ENCODE assay signal across 8 cellular contexts in the genomic region with DNA sequence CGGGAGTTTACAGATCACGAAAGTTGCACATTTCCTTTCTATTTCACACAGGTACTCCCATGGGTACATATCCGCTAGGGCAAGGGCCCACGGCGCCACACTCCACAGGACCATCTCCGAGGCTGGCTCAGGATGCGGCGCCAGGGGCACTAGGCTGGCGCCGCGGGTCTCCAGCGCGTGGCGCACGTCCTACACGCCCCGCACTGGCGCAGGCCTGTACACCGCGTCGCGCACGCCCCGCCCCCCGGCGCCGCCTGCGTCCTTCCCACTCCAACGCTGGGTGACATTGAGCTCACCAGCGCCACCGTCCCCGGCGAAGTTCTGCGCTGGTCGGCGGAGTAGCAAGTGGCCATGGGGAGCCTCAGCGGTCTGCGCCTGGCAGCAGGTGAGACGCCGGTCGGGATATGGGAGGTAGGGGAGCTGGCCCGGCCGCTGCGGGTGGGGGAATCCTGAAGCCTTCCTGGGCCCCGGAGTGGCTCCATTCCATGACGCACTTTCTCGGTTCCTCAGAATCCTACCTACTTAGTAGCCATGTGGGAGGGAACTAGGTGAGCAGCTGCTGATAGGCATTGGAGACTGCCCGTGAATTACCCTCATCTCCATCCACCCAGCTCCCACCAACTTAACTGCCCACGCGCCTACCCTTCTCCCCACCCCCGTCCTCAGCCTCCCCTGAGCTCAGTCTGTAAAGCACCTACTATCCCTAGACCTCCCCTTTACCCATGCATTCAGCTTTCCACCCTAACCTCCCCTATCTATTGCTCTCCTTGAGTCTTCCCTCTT. TPM values are rescaled to one million over a fixed set of nuclear protein-coding genes. Genes with fewer than 3 reads are reported as not detected.
DNase-seq lines count a peak whose midpoint lies in the region; ATAC-seq and TF ChIP-seq lines count a peak whose summit lies in the region.

A gene with protein sequence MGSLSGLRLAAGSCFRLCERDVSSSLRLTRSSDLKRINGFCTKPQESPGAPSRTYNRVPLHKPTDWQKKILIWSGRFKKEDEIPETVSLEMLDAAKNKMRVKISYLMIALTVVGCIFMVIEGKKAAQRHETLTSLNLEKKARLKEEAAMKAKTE (plus strand): TSS at position 268 of the 783 bp plus-strand sequence. CDS start 84 bp downstream, at position 352.

- intact Hi-C loops in activated T-helper 2 cell treated with anti-CD3 and anti-CD28 coated beads, Interferon-gamma antibody, Interleukin-2, Interleukin-4, amounts not matched to agents 10 μg/mL and 5 μg/mL and 100 μg/mL, durations not matched to agents 14 hours and 24 hours and 36 hours (cut with micrococcal nuclease) = loop anchor here (1.0 to 10.0 kb wide), 8 partner anchors 19 to 1203 kb away; a partner anchor contains a TSS

- peak; percentile 98 for ATAC-seq in stimulated activated naive CD8-positive, alpha-beta T cell treated with anti-CD3 and anti-CD28 coated beads, Interleukin-15, amount 100 ng/mL, for 72 hours

- peaks cover 62% of the 10 kb centered on the region for H3K4me1 Mint-ChIP-seq in activated T-helper 2 cell treated with anti-CD3 and anti-CD28 coated beads, Interferon-gamma antibody, Interleukin-2, Interleukin-4, amounts not matched to agents 10 μg/mL and 5 μg/mL and 100 μg/mL, durations not matched to agents 14 hours and 24 hours and 36 hours (ENCODE audit: low read depth)
- peaks cover 26% of the 10 kb centered on the region for H3K4me1 Mint-ChIP-seq in nephron
- peaks cover 73% of the 10 kb centered on the region for H3K4me1 Mint-ChIP-seq in stimulated activated naive CD8-positive, alpha-beta T cell treated with anti-CD3 and anti-CD28 coated beads, Interleukin-15, amount 100 ng/mL, for 72 hours

- H3K27ac ChIP-seq in RWPE1 = peak within 1 kb of the TSS; percentile 81

- no peaks in the 10 kb centered on the region for H3K9me3 Mint-ChIP-seq in activated T-helper 2 cell treated with anti-CD3 and anti-CD28 coated beads, Interferon-gamma antibody, Interleukin-2, Interleukin-4, amounts not matched to agents 10 μg/mL and 5 μg/mL and 100 μg/mL, durations not matched to agents 14 hours and 24 hours and 36 hours
- H3K9me3 Mint-ChIP-seq in nephron = no peaks in the 10 kb centered on the region
- no peaks in the 10 kb centered on the region for H3K9me3 Mint-ChIP-seq in stimulated activated naive CD8-positive, alpha-beta T cell treated with anti-CD3 and anti-CD28 coated beads, Interleukin-15, amount 100 ng/mL, for 72 hours

- TF ChIP-seq CTCF in LNCaP clone FGC (IDR thresholded peaks at IDR 0.05; ENCODE audit: control insufficient read depth, extremely low read depth, insufficient read depth) (peak; percentile 89), RWPE1 (conservative IDR thresholded peaks at IDR 0.05; ENCODE audit: low read depth) (peak; percentile 72), nephron (IDR thresholded peaks at IDR 0.05; ENCODE audit: unreplicated experiment in 3 of 3) (peak; percentile 57 to 67 (median 58))

- no peaks in the 10 kb centered on the region for H3K27me3 Mint-ChIP-seq in activated T-helper 2 cell treated with anti-CD3 and anti-CD28 coated beads, Interferon-gamma antibody, Interleukin-2, Interleukin-4, amounts not matched to agents 10 μg/mL and 5 μg/mL and 100 μg/mL, durations not matched to agents 14 hours and 24 hours and 36 hours (ENCODE audit: low read depth)
- no peaks in the 10 kb centered on the region for H3K27me3 Mint-ChIP-seq in nephron (ENCODE audit: low read depth)
- H3K27me3 Mint-ChIP-seq in stimulated activated naive CD8-positive, alpha-beta T cell treated with anti-CD3 and anti-CD28 coated beads, Interleukin-15, amount 100 ng/mL, for 72 hours = no peaks in the 10 kb centered on the region

- H3K4me3 Mint-ChIP-seq in activated T-helper 2 cell treated with anti-CD3 and anti-CD28 coated beads, Interferon-gamma antibody, Interleukin-2, Interleukin-4, amounts not matched to agents 10 μg/mL and 5 μg/mL and 100 μg/mL, durations not matched to agents 14 hours and 24 hours and 36 hours (ENCODE audit: low read depth) = peak within 1 kb of the TSS; percentile 90
- peak within 1 kb of the TSS; percentile 94 to 96 (median 95) for H3K4me3 Mint-ChIP-seq in nephron
- H3K4me3 Mint-ChIP-seq in stimulated activated naive CD8-positive, alpha-beta T cell treated with anti-CD3 and anti-CD28 coated beads, Interleukin-15, amount 100 ng/mL, for 72 hours = peak within 1 kb of the TSS; percentile 91 to 94

- H3K36me3 Mint-ChIP-seq in activated T-helper 2 cell treated with anti-CD3 and anti-CD28 coated beads, Interferon-gamma antibody, Interleukin-2, Interleukin-4, amounts not matched to agents 10 μg/mL and 5 μg/mL and 100 μg/mL, durations not matched to agents 14 hours and 24 hours and 36 hours (ENCODE audit: low read depth) = peaks cover 38% of the 10 kb centered on the region
- no peaks in the 10 kb centered on the region for H3K36me3 Mint-ChIP-seq in nephron (ENCODE audit: low read depth)

- peak within 1 kb of the TSS; percentile 94 for H3K27ac Mint-ChIP-seq in activated T-helper 2 cell treated with anti-CD3 and anti-CD28 coated beads, Interferon-gamma antibody, Interleukin-2, Interleukin-4, amounts not matched to agents 10 μg/mL and 5 μg/mL and 100 μg/mL, durations not matched to agents 14 hours and 24 hours and 36 hours
- H3K27ac Mint-ChIP-seq in nephron = peak within 1 kb of the TSS; percentile 88 to 95 (median 90)
- H3K27ac Mint-ChIP-seq in stimulated activated naive CD8-positive, alpha-beta T cell treated with anti-CD3 and anti-CD28 coated beads, Interleukin-15, amount 100 ng/mL, for 72 hours = peak within 1 kb of the TSS; percentile 91 to 95

- DNase-seq in ELF-1 (ENCODE audit: low read depth, low spot score) (peak; percentile 96), H4 (ENCODE audit: low spot score) (peak; percentile 94), LNCaP clone FGC (ENCODE audit: low read depth) (peak; percentile 83), RWPE1 (ENCODE audit: low spot score) (peak; percentile 83), fibroblast of peridontal ligament (ENCODE audit: extremely low read depth) (peak; percentile 68)
- DNase-seq in activated T-helper 2 cell treated with anti-CD3 and anti-CD28 coated beads, Interferon-gamma antibody, Interleukin-2, Interleukin-4, amounts not matched to agents 10 μg/mL and 5 μg/mL and 100 μg/mL, durations not matched to agents 14 hours and 24 hours and 36 hours (ENCODE audit: low spot score) = peak; percentile 92
- DNase-seq in stimulated activated naive CD8-positive, alpha-beta T cell treated with anti-CD3 and anti-CD28 coated beads, Interleukin-15, amount 100 ng/mL, for 72 hours = peak; percentile 95

- CTCF ChIA-PET in RWPE1 (lab: Yijun Ruan, JAX) = interaction anchor here (0.6 to 1.8 kb wide), 8 partner anchors 9 to 926 kb away, joined by 3 to 13 read pairs (median 4); no protein-coding TSS in a partner anchor

- peak within 1 kb of the TSS; percentile 89 for H3K4me3 ChIP-seq in LNCaP clone FGC (ENCODE audit: low read depth, low read length)

- POLR2A ChIA-PET in RWPE1 (lab: Yijun Ruan, JAX; ENCODE audit: low non-redundant PET) = interaction anchor here (0.6 to 1.1 kb wide), 3 partner anchors 9 to 32 kb away, joined by 3 to 4 read pairs (median 3); a partner anchor contains a TSS

RNA-seq across cellular contexts. Expression of the gene that starts here (rescaled TPM):
- 25.7 and 34.3 TPM in 2 replicates for total RNA-seq in H4 (2014; rRNA removed; shearing (Covaris generic))
- total RNA-seq in activated T-helper 2 cell treated with anti-CD3 and anti-CD28 coated beads, Interferon-gamma antibody, Interleukin-2, Interleukin-4, amounts not matched to agents 10 μg/mL and 5 μg/mL and 100 μg/mL, durations not matched to agents 14 hours and 24 hours and 36 hours = 82.2 and 85.8 TPM in 2 replicates

Comparison
In these comparisons a context has a peak if more than half of its experiments do, and no peak if none do; other contexts are left out.
1. Peak in every context shown above with its lines: DNase-seq, ATAC-seq, H3K4me3 ChIP-seq and H3K27ac ChIP-seq.